ENCODE assay signal across 15 cellular contexts in genomic region chr1:54571326-54571725, GRCh38. TPM values are rescaled to one million over a fixed set of nuclear protein-coding genes. Genes with fewer than 3 reads are reported as not detected.
DNase-seq lines count a peak whose midpoint lies in the region; ATAC-seq, FAIRE-seq and TF ChIP-seq lines count a peak whose summit lies in the region.
"Had no signal": no experiment of that assay in that cellular context is flagged by ENCODE, and none has a peak within 500 bp of the region (broad histone marks: within the 10 kb centered on the region; RNA-seq: fewer than 3 reads in every experiment).

No MANE protein-coding gene starts in this region.

- FAIRE-seq in bronchial epithelial cell (lab: Jason Lieb, UNC): peak; percentile 90
- FAIRE-seq: HTR-8/SVneo had no signal

- H3K27me3 ChIP-seq in BLaER1 (no peaks in the 10 kb centered on the region), bronchial epithelial cell (ENCODE audit: control insufficient read depth, insufficient read depth, low read length) (no peaks in the 10 kb centered on the region), lower lobe of right lung (ENCODE audit: low read depth) (no peaks in the 10 kb centered on the region)

- TF ChIP-seq CTCF in bronchial epithelial cell (IDR thresholded peaks at IDR 0.05; ENCODE audit: insufficient read depth, low read length, severe bottlenecking): no peak
- TF ChIP-seq CTCF in lower lobe of right lung (IDR thresholded peaks at IDR 0.05): no peak

- H4K20me1 ChIP-seq in BLaER1: no peaks in the 10 kb centered on the region

- H3K9ac ChIP-seq in BLaER1: no peak overlapping the region

- H3K4me1 ChIP-seq in BLaER1: peaks cover 24% of the 10 kb centered on the region
- peaks cover 12% of the 10 kb centered on the region for H3K4me1 ChIP-seq in lower lobe of right lung
- H3K4me1 ChIP-seq: HAP-1 had no signal

- peak; percentile 16 to 27 for ATAC-seq in lower lobe of right lung
- ATAC-seq: stimulated activated naive CD8-positive, alpha-beta T cell treated with anti-CD3 and anti-CD28 coated beads, Interleukin-15, amount 100 ng/mL, for 72 hours had no signal

- peak overlapping the region; percentile 59 for H3K27ac ChIP-seq in BLaER1
- H3K27ac ChIP-seq in lower lobe of right lung: no peak overlapping the region

- in situ Hi-C loops in KBM-7 (cut with MboI; ENCODE audit: low pct_unique_long_range_greater_than_20kb, low sequenced_read_pairs): no loop called here

- no peaks in the 10 kb centered on the region for H3K9me3 ChIP-seq in BLaER1
- no peaks in the 10 kb centered on the region for H3K9me3 ChIP-seq in lower lobe of right lung
- H3K9me3 ChIP-seq: HAP-1 had no signal

- H3K4me3 ChIP-seq in BLaER1 (no peak overlapping the region), bronchial epithelial cell (ENCODE audit: low read depth, low read length) (no peak overlapping the region), lower lobe of right lung (no peak overlapping the region)
- H3K4me3 ChIP-seq: HAP-1 had no signal

- peak overlapping the region; percentile 50; the same call in 1 of the 2 replicates for H3K4me2 ChIP-seq in BLaER1

- DNase-seq in KBM-7 (peak; percentile 23), bronchial epithelial cell (ENCODE audit: low read depth) (peak; percentile 26), lower lobe of right lung (no peak), kidney tubule cell (ENCODE audit: low spot score) (no peak), epidermal melanocyte (ENCODE audit: insufficient read length, low spot score) (no peak)
- DNase-seq in stimulated activated CD4-positive, alpha-beta T cell treated with anti-CD3 and anti-CD28 coated beads, Interleukin-12 subunit alpha, Interleukin-12 subunit beta, amount 100 ng/mL, for 4 hours: no peak
- no peak for DNase-seq in activated CD4-positive, alpha-beta T cell treated with anti-CD3 and anti-CD28 coated beads, Interleukin-2, amount 50 U/mL, for 1 hour
- DNase-seq: activated T-cell treated with anti-CD3 and anti-CD28 coated beads, Interleukin-2, amount 50 U/mL, for 24 hours; CD4-positive, CD25-positive, alpha-beta regulatory T cell; NCI-H1105 treated with DMSO at 0.1 percent for 48 hours; NK-92 treated with Interleukin-12 subunit alpha and Interleukin-12 subunit beta, amount 100 ng/mL, for 24 hours; stimulated activated naive CD8-positive, alpha-beta T cell treated with anti-CD3 and anti-CD28 coated beads, Interleukin-15, amount 100 ng/mL, for 72 hours had no signal

- H3K36me3 ChIP-seq in BLaER1: no peaks in the 10 kb centered on the region
- H3K36me3 ChIP-seq in bronchial epithelial cell (ENCODE audit: control insufficient read depth, insufficient read depth, low read length): no peaks in the 10 kb centered on the region
- no peaks in the 10 kb centered on the region for H3K36me3 ChIP-seq in lower lobe of right lung
- H3K36me3 ChIP-seq: HAP-1 had no signal

- intact Hi-C loops in lower lobe of right lung (cut with DNase I): no loop called here

RNA-seq across cellular contexts. Expression of gene ACOT11, which starts 23.3 kb away (rescaled TPM):
- 3.4 and 6.0 TPM in 2 replicates for total RNA-seq in bronchial epithelial cell
- 5.0 TPM for total RNA-seq in lower lobe of right lung

RNA-seq across cellular contexts. Expression of gene FAM151A, which starts 52.0 kb away (rescaled TPM):
- total RNA-seq in bronchial epithelial cell: not detected in 2 replicates
- not detected for total RNA-seq in lower lobe of right lung
- total RNA-seq: CD4-positive, CD25-positive, alpha-beta regulatory T cell had no signal

Comparison
In these comparisons a context has a peak if more than half of its experiments do, and no peak if none do; other contexts are left out.
1. DNase-seq: peak in KBM-7 (single experiment) and bronchial epithelial cell (single experiment); none in lower lobe of right lung (single experiment), kidney tubule cell (single experiment), stimulated activated CD4-positive, alpha-beta T cell treated with anti-CD3 and anti-CD28 coated beads, Interleukin-12 subunit alpha, Interleukin-12 subunit beta, amount 100 ng/mL, for 4 hours (single experiment), activated CD4-positive, alpha-beta T cell treated with anti-CD3 and anti-CD28 coated beads, Interleukin-2, amount 50 U/mL, for 1 hour (single experiment) and epidermal melanocyte (single experiment).